Comparison of ENCODE assay signal across 21 cellular contexts in the genomic region with DNA sequence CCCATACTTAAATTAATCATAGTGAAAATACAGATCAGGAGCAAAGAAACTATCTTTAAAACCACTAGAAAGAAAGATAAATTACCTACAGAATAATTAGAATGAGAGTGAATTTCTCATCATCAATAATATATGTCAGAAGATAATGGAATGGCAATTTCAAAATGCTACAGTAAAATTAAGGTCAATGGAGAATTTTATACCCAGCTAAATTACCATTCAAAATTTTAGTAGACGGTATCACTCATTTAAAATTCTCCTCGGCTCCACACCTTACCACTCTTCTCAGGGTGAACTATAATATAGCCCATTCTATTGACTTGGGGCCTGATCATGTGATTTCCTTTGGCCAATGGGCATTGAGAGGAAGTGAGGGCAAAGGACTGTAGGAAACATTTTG.
DNase-seq lines count a peak whose midpoint lies in the region; ATAC-seq, FAIRE-seq and TF ChIP-seq lines count a peak whose summit lies in the region.
"Had no signal": no experiment of that assay in that cellular context is flagged by ENCODE, and none has a peak within 500 bp of the region (broad histone marks: within the 10 kb centered on the region; RNA-seq: fewer than 3 reads in every experiment).

No MANE protein-coding gene starts in this region.

- H3K27ac ChIP-seq in HEK293 (ENCODE audit: extremely low read depth, low read depth, low read length) (no peak overlapping the region), K562 (ENCODE audit: extremely low read depth, low read depth, low read length) (no peak overlapping the region), WERI-Rb-1 (no peak overlapping the region)
- H3K27ac ChIP-seq: BLaER1 treated with 17β-estradiol and CSF1 and Interleukin-3, amounts not matched to agents 10 nM and 100 nM; C4-2B had no signal

- intact Hi-C loops in K562 (cut with micrococcal nuclease) = no loop called here

- no peaks in the 10 kb centered on the region for H3K9me1 ChIP-seq in K562 (ENCODE audit: control insufficient read depth, insufficient read depth, low read length)

- H3K9ac ChIP-seq in K562 (ENCODE audit: insufficient read depth in 1 of 2, low read depth in 2 of 2, low read length in 2 of 2) = no peak overlapping the region
- H3K9ac ChIP-seq: BLaER1 treated with 17β-estradiol and CSF1 and Interleukin-3, amounts not matched to agents 10 nM and 100 nM had no signal

- POLR2A ChIA-PET in HEK293 (lab: Yijun Ruan, JAX) (no interaction called here), K562 (lab: Yijun Ruan, JAX) (no interaction called here)

- H3K36me3 ChIP-seq in HEK293 (ENCODE audit: control insufficient read depth in 2 of 2, insufficient read depth in 1 of 2, low read length in 2 of 2) = no peaks in the 10 kb centered on the region
- no peaks in the 10 kb centered on the region for H3K36me3 ChIP-seq in K562 (ENCODE audit: control insufficient read depth, insufficient read depth, low read length)
- H3K36me3 ChIP-seq in WERI-Rb-1 = no peaks in the 10 kb centered on the region
- H3K36me3 ChIP-seq: BLaER1 treated with 17β-estradiol and CSF1 and Interleukin-3, amounts not matched to agents 10 nM and 100 nM had no signal

- H3K4me2 ChIP-seq in K562 (ENCODE audit: insufficient read depth, low read length) = no peak overlapping the region
- H3K4me2 ChIP-seq: BLaER1 treated with 17β-estradiol and CSF1 and Interleukin-3, amounts not matched to agents 10 nM and 100 nM had no signal

- in situ Hi-C loops in K562 (cut with MboI) = no loop called here

- no peak for TF ChIP-seq POLR2A in K562 (conservative IDR thresholded peaks at IDR 0.05)

- H2AFZ ChIP-seq in K562 (ENCODE audit: low read depth, low read length) = no peak overlapping the region

- FAIRE-seq in K562 (lab: Jason Lieb, UNC) = no peak
- FAIRE-seq: A204.1, D721Med, G401.6, GM12891, GM19239 had no signal

- no peaks in the 10 kb centered on the region for H3K4me1 ChIP-seq in HEK293 (ENCODE audit: control insufficient read depth, insufficient read depth, low read length)
- no peaks in the 10 kb centered on the region for H3K4me1 ChIP-seq in K562 (replicated peaks in 1 of 2; ENCODE audit: control insufficient read depth in 2 of 2, insufficient read depth in 2 of 2, low read length in 2 of 2)
- H3K4me1 ChIP-seq: BLaER1 treated with 17β-estradiol and CSF1 and Interleukin-3, amounts not matched to agents 10 nM and 100 nM; Caco-2 had no signal

- WGBS in K562 (ENCODE audit: insufficient coverage, low coverage, missing lambda C conversion rate) = 0% methylated on average over 2 of the region's 2 CpGs

- BruUV-seq in K562 (replicated peaks; lab: Mats Ljungman, UMichigan) = no TSS peak

- no peak for TF ChIP-seq CTCF in HEK293 (tag by site-specific recombination; IDR thresholded peaks at IDR 0.05)
- TF ChIP-seq CTCF in K562 (IDR thresholded peaks at IDR 0.05 in 2 of 3, conservative IDR thresholded peaks at IDR 0.05 in 1 of 3; ENCODE audit: insufficient read depth in 2 of 3, low read depth in 1 of 3, low read length in 3 of 3) = no peak
- TF ChIP-seq CTCF in WERI-Rb-1 (IDR thresholded peaks at IDR 0.05; ENCODE audit: low read depth, low read length) = no peak

- H4K20me1 ChIP-seq in K562 (replicated peaks; ENCODE audit: control insufficient read depth, insufficient read depth, low read length) = no peaks in the 10 kb centered on the region
- H4K20me1 ChIP-seq: BLaER1 treated with 17β-estradiol and CSF1 and Interleukin-3, amounts not matched to agents 10 nM and 100 nM had no signal

- H3K4me3 ChIP-seq in HEK293 (ENCODE audit: low read depth, low read length) (no peak overlapping the region), K562 (no peak overlapping the region), WERI-Rb-1 (ENCODE audit: low read depth, low read length) (no peak overlapping the region)
- H3K4me3 ChIP-seq: BLaER1 treated with 17β-estradiol and CSF1 and Interleukin-3, amounts not matched to agents 10 nM and 100 nM had no signal

- no peaks in the 10 kb centered on the region for H3K79me2 ChIP-seq in K562 (ENCODE audit: control insufficient read depth, insufficient read depth, low read length)

- CTCF ChIA-PET in HEK293 (lab: Yijun Ruan, JAX) = no interaction called here
- CTCF ChIA-PET in K562 (lab: Yijun Ruan, JAX; ENCODE audit: low intra/inter-chr PET ratio) = no interaction called here

- DNase-seq in NAMALWA (ENCODE audit: low spot score) (peak; percentile 4), K562 (ENCODE audit: extremely low read depth in 1 of 4, low spot score in 3 of 4) (no peak), AG08395 (ENCODE audit: low spot score) (no peak), WERI-Rb-1 (no peak)
- DNase-seq: 8988T; ACHN; AML-193; Caco-2; Calu3; CD4-positive, alpha-beta T cell; CD8-positive, alpha-beta T cell; DMS79 treated with DMSO at 0.1 percent for 48 hours; GF-D8 had no signal

- ATAC-seq in K562 = no peak
- ATAC-seq: CD8-positive, alpha-beta T cell had no signal

- no peaks in the 10 kb centered on the region for H3K27me3 ChIP-seq in K562 (ENCODE audit: control insufficient read depth in 2 of 2, insufficient read depth in 2 of 2, low read length in 2 of 2)
- H3K27me3 ChIP-seq in WERI-Rb-1 (ENCODE audit: insufficient read depth, low read depth, severe bottlenecking) = no peaks in the 10 kb centered on the region
- H3K27me3 ChIP-seq: BLaER1 treated with 17β-estradiol and CSF1 and Interleukin-3, amounts not matched to agents 10 nM and 100 nM had no signal

- TF ChIP-seq RAD21 in K562 (CRISPR knock-in tag; conservative IDR thresholded peaks at IDR 0.05 in 1 of 2, IDR thresholded peaks at IDR 0.05 in 1 of 2) = no peak

- no peak for TF ChIP-seq EP300 in K562 (IDR thresholded peaks at IDR 0.05; ENCODE audit: low read length)

- no peaks in the 10 kb centered on the region for H3K9me3 ChIP-seq in HEK293 (ENCODE audit: control insufficient read depth, insufficient read depth, low read depth, low read length)
- H3K9me3 ChIP-seq in K562 (replicated peaks; ENCODE audit: control insufficient read depth, insufficient read depth, low read depth, low read length) = no peaks in the 10 kb centered on the region
- H3K9me3 ChIP-seq in WERI-Rb-1 (ENCODE audit: severe bottlenecking) = peaks cover 15% of the 10 kb centered on the region

TF ChIP-seq in HEK293, 187 proteins besides CTCF, POLR2A, EP300 and RAD21:
- TF ChIP-seq SETDB1 (IDR thresholded peaks at IDR 0.05; ENCODE audit: insufficient read length, low read length) (peak; percentile 49), ZNF19 (tag by site-specific recombination; IDR thresholded peaks at IDR 0.05; ENCODE audit: low read depth) (no peak)

TF ChIP-seq in K562, 482 proteins besides CTCF, POLR2A, EP300 and RAD21:
- TF ChIP-seq SNIP1 (IDR thresholded peaks at IDR 0.05; ENCODE audit: low read depth) = no peak
- TF ChIP-seq ZFP1 (CRISPR knock-in tag; IDR thresholded peaks at IDR 0.05) = peak; percentile 90
